Comparison of ENCODE assay signal across 18 cellular contexts in genomic region chr2:222426836-222427130, GRCh38. TPM values are rescaled to one million over a fixed set of nuclear protein-coding genes. Genes with fewer than 3 reads are reported as not detected.
A peak's percentile ranks its signal among the peaks of the same experiment; 100 is the strongest.
DNase-seq lines count a peak whose midpoint lies in the region; ATAC-seq, FAIRE-seq and TF ChIP-seq lines count a peak whose summit lies in the region.
"Had no signal": no experiment of that assay in that cellular context is flagged by ENCODE, and none has a peak within 500 bp of the region (broad histone marks: within the 10 kb centered on the region; RNA-seq: fewer than 3 reads in every experiment).

No MANE protein-coding gene starts in this region.

- H3K36me3 Mint-ChIP-seq in T-helper 17 cell (ENCODE audit: low read depth), result peaks cover 7% of the 10 kb centered on the region

- FAIRE-seq in kidney (lab: Jason Lieb, UNC) (no peak), HTR-8/SVneo (lab: Jason Lieb, UNC) (no peak)

- H3K27ac Mint-ChIP-seq in T-helper 17 cell, result peak overlapping the region; percentile 74
- H3K27ac Mint-ChIP-seq: GM23338 had no signal

- TF ChIP-seq CTCF in cardiac muscle cell (IDR thresholded peaks at IDR 0.05; ENCODE audit: low read depth, low read length), result no peak
- TF ChIP-seq CTCF in kidney (IDR thresholded peaks at IDR 0.05; ENCODE audit: borderline replicate concordance, extremely low read depth, insufficient read depth), result no peak
- TF ChIP-seq CTCF in upper lobe of left lung (IDR thresholded peaks at IDR 0.05), result no peak

- peaks cover 31% of the 10 kb centered on the region for H3K4me1 ChIP-seq in cardiac muscle cell (ENCODE audit: low read depth)
- H3K4me1 ChIP-seq in kidney (ENCODE audit: control insufficient read depth in 1 of 2, insufficient read depth in 1 of 2, low read depth in 1 of 2, low read length in 2 of 2), result peaks cover 2 to 5% of the 10 kb centered on the region in 2 donors
- H3K4me1 ChIP-seq in upper lobe of left lung, result peaks cover 3 to 30% (median 12%) of the 10 kb centered on the region in 4 donors

- DNase-seq in cardiac muscle cell (ENCODE audit: low read depth in 1 of 2, low spot score in 1 of 2) (peak in 1 of 2 donors; percentile 33), cardiac septum (ENCODE audit: low spot score) (no peak), T-helper 17 cell (no peak), kidney (no peak), upper lobe of left lung (no peak), NCI-H2171 treated with DMSO at 0.1 percent for 48 hours (lab: John Stamatoyannopoulos, UW) (no peak), HTR-8/SVneo (ENCODE audit: insufficient read length, low spot score) (no peak), COLO668 (lab: John Stamatoyannopoulos, UW; ENCODE audit: unreplicated experiment) (no peak)
- DNase-seq: anterior cingulate cortex, Caco-2, foreskin melanocyte, NCI-H1048, NCI-H2081 treated with DMSO at 0.1 percent for 48 hours, NCI-H526, occipital lobe, substantia nigra had no signal

- H3K36me3 ChIP-seq in cardiac muscle cell, result no peaks in the 10 kb centered on the region
- no peaks in the 10 kb centered on the region for H3K36me3 ChIP-seq in kidney (ENCODE audit: control insufficient read depth in 1 of 2, insufficient read depth in 2 of 2, low read length in 2 of 2)
- no peaks in the 10 kb centered on the region for H3K36me3 ChIP-seq in upper lobe of left lung

- H3K27me3 Mint-ChIP-seq in T-helper 17 cell, result peaks cover 23% of the 10 kb centered on the region

- no peak for TF ChIP-seq POLR2A in upper lobe of left lung (IDR thresholded peaks at IDR 0.05)

- no peak overlapping the region for H3K9ac ChIP-seq in kidney (ENCODE audit: low read length in 2 of 2)

- peak overlapping the region; percentile 94 for H3K4me3 ChIP-seq in cardiac muscle cell
- no peak overlapping the region for H3K4me3 ChIP-seq in kidney (ENCODE audit: low read length in 2 of 2)
- H3K4me3 ChIP-seq in upper lobe of left lung, result peak overlapping the region in 1 of 4 donors; percentile 64
- H3K4me3 ChIP-seq: GM23338 had no signal

- peaks cover 30% of the 10 kb centered on the region for H3K4me1 Mint-ChIP-seq in T-helper 17 cell

- peaks cover 15% of the 10 kb centered on the region for H3K27me3 ChIP-seq in cardiac muscle cell
- H3K27me3 ChIP-seq in upper lobe of left lung, result peaks cover 0 to 13% (median 7%) of the 10 kb centered on the region in 4 donors

- ATAC-seq in T-helper 17 cell (no peak), upper lobe of left lung (ENCODE audit: low FRiP score in 2 of 2) (no peak)
- ATAC-seq: GM23338 had no signal

- 57% methylated on average over 3 of the region's 3 CpGs for WGBS in upper lobe of left lung, 2 donors

- H3K9me3 ChIP-seq in cardiac muscle cell (ENCODE audit: low read depth), result no peaks in the 10 kb centered on the region
- no peaks in the 10 kb centered on the region for H3K9me3 ChIP-seq in T-helper 17 cell (ENCODE audit: control insufficient read depth, low read length, poor library complexity, severe bottlenecking)
- no peaks in the 10 kb centered on the region for H3K9me3 ChIP-seq in kidney (ENCODE audit: control insufficient read depth in 1 of 2, low read length in 2 of 2)
- no peaks in the 10 kb centered on the region for H3K9me3 ChIP-seq in upper lobe of left lung
- H3K9me3 ChIP-seq: Caco-2 had no signal

- TF ChIP-seq EP300 in upper lobe of left lung (IDR thresholded peaks at IDR 0.05), result no peak

- H3K27ac ChIP-seq in cardiac muscle cell, result peak overlapping the region; percentile 90
- H3K27ac ChIP-seq in kidney (ENCODE audit: low read depth in 2 of 2, low read length in 2 of 2), result peak overlapping the region; percentile 49 to 55
- H3K27ac ChIP-seq in upper lobe of left lung, result peak overlapping the region in 3 of 4 donors; percentile 28 to 54 (median 39)
- H3K27ac ChIP-seq: HL-60 had no signal

- peak overlapping the region; percentile 80 for H3K4me3 Mint-ChIP-seq in T-helper 17 cell
- H3K4me3 Mint-ChIP-seq: GM23338 had no signal

- intact Hi-C loops in cardiac septum (cut with DNase I) (no loop called here), kidney (cut with DNase I) (no loop called here)

RNA-seq across cellular contexts. Expression of gene SGPP2, which starts 2.4 kb away (rescaled TPM):
- total RNA-seq in cardiac muscle cell (24.6 and 44.6 TPM in 2 replicates), cardiac septum (1.0 TPM), T-helper 17 cell (1 to 10 TPM; 4.5 to 5.1 TPM), kidney (89.8 TPM), upper lobe of left lung (10 to 100 TPM in 5 of 6 donors, 1 to 10 TPM in 1; 5.2 to 85.9 (median 21.8) TPM)
- polyA plus RNA-seq in cardiac muscle cell (11.6 and 16.2 TPM in 2 replicates), kidney (ENCODE audit: insufficient read depth, low read depth, low replicate concordance) (8.2 TPM)
- total RNA-seq: Caco-2, GM23338 had no signal

Comparison
In these comparisons a context has a peak if more than half of its experiments do, and no peak if none do; other contexts are left out.
1. H3K27ac ChIP-seq: peak in every context shown above with its lines; median percentile 90 in cardiac muscle cell; 52 in kidney; 39 in upper lobe of left lung.